ENCODE assay signal across 26 cellular contexts in the genomic region with DNA sequence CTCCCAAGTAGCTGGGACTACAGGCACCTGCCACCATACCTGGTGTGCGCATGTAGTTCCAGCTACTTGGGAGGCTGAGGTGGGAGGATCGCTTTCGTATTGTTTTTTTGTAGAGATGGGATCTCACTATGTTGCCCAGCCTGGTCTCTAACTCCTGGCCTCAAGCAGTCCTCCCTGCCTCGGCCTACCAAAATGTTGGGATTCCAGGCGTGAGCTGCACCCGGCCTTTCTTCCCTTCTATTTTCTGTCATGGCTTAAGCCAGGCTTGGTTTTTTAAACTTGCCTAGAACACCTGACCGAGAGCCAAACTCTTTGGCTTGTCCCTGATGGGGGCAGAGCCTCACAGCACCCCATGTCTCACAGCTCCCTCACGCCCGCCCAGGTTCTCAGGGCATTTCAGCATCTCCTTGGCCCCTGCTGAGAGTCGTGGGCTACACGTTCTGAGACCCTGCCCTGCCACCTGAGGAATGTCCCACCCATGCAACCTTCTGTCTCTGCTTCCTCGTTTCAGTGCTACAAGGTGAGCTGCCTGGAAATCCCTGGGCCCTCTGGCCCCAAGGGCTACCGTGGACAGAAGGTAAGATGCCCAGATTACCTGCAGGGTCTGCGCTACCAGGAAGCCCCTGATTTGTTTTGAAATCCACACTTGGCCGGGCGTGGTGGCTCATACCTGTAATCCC. TPM values are rescaled to one million over a fixed set of nuclear protein-coding genes. Genes with fewer than 3 reads are reported as not detected.
DNase-seq lines count a peak whose midpoint lies in the region; ATAC-seq and TF ChIP-seq lines count a peak whose summit lies in the region.
"Had no signal": no experiment of that assay in that cellular context is flagged by ENCODE, and none has a peak within 500 bp of the region (broad histone marks: within the 10 kb centered on the region; RNA-seq: fewer than 3 reads in every experiment).

No MANE protein-coding gene starts in this region.

- H3K27ac ChIP-seq in IMR-90 (ENCODE audit: insufficient read depth, low read length) (no peak overlapping the region), gastrocnemius medialis (no peak overlapping the region)
- H3K27ac ChIP-seq: cardiac muscle cell, HL-60, SK-N-MC, transverse colon had no signal

- H3K9me3 ChIP-seq in IMR-90 (ENCODE audit: control insufficient read depth, insufficient read depth, low read length), result peaks cover 5% of the 10 kb centered on the region
- H3K9me3 ChIP-seq in gastrocnemius medialis, result no peaks in the 10 kb centered on the region
- H3K9me3 ChIP-seq: transverse colon had no signal

- POLR2A ChIA-PET in IMR-90 (lab: Charles Lee; ENCODE audit: unreplicated experiment), result interaction anchor here (0.7 kb wide), 1 partner anchor 11 kb away, joined by 3 read pairs; no protein-coding TSS in a partner anchor

- H2BK15ac ChIP-seq in IMR-90 (ENCODE audit: low read depth, low read length), result no peak overlapping the region

- no peak overlapping the region for H3K27ac Mint-ChIP-seq in activated naive CD4-positive, alpha-beta T cell treated with anti-CD3 and anti-CD28 coated beads for 36 hours
- H3K27ac Mint-ChIP-seq: activated CD4-positive, alpha-beta T cell treated with anti-CD3 and anti-CD28 coated beads, Interleukin-2, amount 10 ng/mL, durations not matched to agents 7 days and 5 days; CD14-positive monocyte; dendritic cell treated with granulocyte-macrophage colony-stimulating factor and Interleukin-4, amounts not matched to agents 40 ng/mL and 50 ng/mL, for 4 days had no signal

- H3K4me1 Mint-ChIP-seq in activated naive CD4-positive, alpha-beta T cell treated with anti-CD3 and anti-CD28 coated beads for 36 hours (ENCODE audit: low read depth), result no peaks in the 10 kb centered on the region
- H3K4me1 Mint-ChIP-seq: activated CD4-positive, alpha-beta T cell treated with anti-CD3 and anti-CD28 coated beads, Interleukin-2, amount 10 ng/mL, durations not matched to agents 7 days and 5 days; CD14-positive monocyte; stimulated activated naive CD8-positive, alpha-beta T cell treated with anti-CD3 and anti-CD28 coated beads, Interleukin-15, amount 100 ng/mL, for 72 hours had no signal

- no peak overlapping the region for H3K18ac ChIP-seq in IMR-90 (ENCODE audit: low read depth, low read length)

- H2BK120ac ChIP-seq in IMR-90 (ENCODE audit: low read depth, low read length), result no peak overlapping the region

- H3K36me3 Mint-ChIP-seq in activated naive CD4-positive, alpha-beta T cell treated with anti-CD3 and anti-CD28 coated beads for 36 hours (ENCODE audit: low read depth), result peaks cover 1% of the 10 kb centered on the region
- H3K36me3 Mint-ChIP-seq: CD14-positive monocyte had no signal

- TF ChIP-seq POLR2A in IMR-90 (IDR thresholded peaks at IDR 0.05; ENCODE audit: low read depth, low read length) (no peak), gastrocnemius medialis (IDR thresholded peaks at IDR 0.05) (no peak)

- no peak for TF ChIP-seq RAD21 in IMR-90 (IDR thresholded peaks at IDR 0.05; ENCODE audit: low read length)

- no peak overlapping the region for H3K4me3 ChIP-seq in IMR-90 (ENCODE audit: insufficient read depth, low read depth, low read length)
- H3K4me3 ChIP-seq in gastrocnemius medialis, result no peak overlapping the region
- H3K4me3 ChIP-seq: cardiac muscle cell, SK-N-MC, transverse colon had no signal

- no peak overlapping the region for H3K4me3 Mint-ChIP-seq in activated naive CD4-positive, alpha-beta T cell treated with anti-CD3 and anti-CD28 coated beads for 36 hours
- H3K4me3 Mint-ChIP-seq: activated CD4-positive, alpha-beta T cell treated with anti-CD3 and anti-CD28 coated beads, Interleukin-2, amount 10 ng/mL, durations not matched to agents 7 days and 5 days; CD14-positive monocyte; dendritic cell treated with granulocyte-macrophage colony-stimulating factor and Interleukin-4, amounts not matched to agents 40 ng/mL and 50 ng/mL, for 4 days; stimulated activated naive CD8-positive, alpha-beta T cell treated with anti-CD3 and anti-CD28 coated beads, Interleukin-15, amount 100 ng/mL, for 72 hours had no signal

- H2AK9ac ChIP-seq in IMR-90 (replicated peaks; ENCODE audit: low read depth, low read length, poor library complexity), result peak overlapping the region; percentile 65

- H3K4me1 ChIP-seq in IMR-90 (ENCODE audit: control insufficient read depth, insufficient read depth, low read length), result peaks cover 2% of the 10 kb centered on the region; the same call in 1 of the 2 replicates
- peaks cover 0 to 7% of the 10 kb centered on the region in 2 donors for H3K4me1 ChIP-seq in gastrocnemius medialis

- no peak overlapping the region for H4K5ac ChIP-seq in IMR-90 (ENCODE audit: low read depth, low read length)

- no peaks in the 10 kb centered on the region for H3K27me3 Mint-ChIP-seq in activated naive CD4-positive, alpha-beta T cell treated with anti-CD3 and anti-CD28 coated beads for 36 hours (ENCODE audit: low read depth)
- H3K27me3 Mint-ChIP-seq: activated CD4-positive, alpha-beta T cell treated with anti-CD3 and anti-CD28 coated beads, Interleukin-2, amount 10 ng/mL, durations not matched to agents 7 days and 5 days; stimulated activated naive CD8-positive, alpha-beta T cell treated with anti-CD3 and anti-CD28 coated beads, Interleukin-15, amount 100 ng/mL, for 72 hours had no signal

- H3K79me1 ChIP-seq in IMR-90 (ENCODE audit: low read depth in 1 of 2, low read length in 2 of 2), result peaks cover 24 to 82% of the 10 kb centered on the region in 2 experiments

- H4K8ac ChIP-seq in IMR-90 (ENCODE audit: low read depth in 2 of 2, low read length in 2 of 2), result no peak overlapping the region

- H2AFZ ChIP-seq in IMR-90 (replicated peaks; ENCODE audit: low read length, poor library complexity), result peak overlapping the region; percentile 51

- H3K9me3 Mint-ChIP-seq in activated naive CD4-positive, alpha-beta T cell treated with anti-CD3 and anti-CD28 coated beads for 36 hours, result peaks cover 5% of the 10 kb centered on the region
- H3K9me3 Mint-ChIP-seq: stimulated activated naive CD8-positive, alpha-beta T cell treated with anti-CD3 and anti-CD28 coated beads, Interleukin-15, amount 100 ng/mL, for 72 hours had no signal

- TF ChIP-seq CTCF in IMR-90 (conservative IDR thresholded peaks at IDR 0.05; ENCODE audit: low read depth, low read length) (no peak), gastrocnemius medialis (IDR thresholded peaks at IDR 0.05 in 4 of 5, conservative IDR thresholded peaks at IDR 0.05 in 1 of 5) (no peak)

- H3K27me3 ChIP-seq in IMR-90 (ENCODE audit: control insufficient read depth, insufficient read depth, low read length) (no peaks in the 10 kb centered on the region), gastrocnemius medialis (no peaks in the 10 kb centered on the region)
- H3K27me3 ChIP-seq: cardiac muscle cell, transverse colon had no signal

- H3K4me2 ChIP-seq in IMR-90 (ENCODE audit: low read depth, low read length), result no peak overlapping the region

- no peak overlapping the region for H3K23ac ChIP-seq in IMR-90 (ENCODE audit: low read depth, low read length)

- no TSS peak for BruUV-seq in IMR-90 (replicated peaks; lab: Mats Ljungman, UMichigan)

- H3K36me3 ChIP-seq in IMR-90 (ENCODE audit: control insufficient read depth, insufficient read depth, low read length) (peaks cover 93% of the 10 kb centered on the region), gastrocnemius medialis (peaks cover 0 to 14% of the 10 kb centered on the region in 2 donors)

- peak; percentile 1 for DNase-seq in activated naive CD4-positive, alpha-beta T cell treated with anti-CD3 and anti-CD28 coated beads for 36 hours
- DNase-seq in activated naive CD4-positive, alpha-beta T cell treated with Interleukin-2 at 50 U/mL for 16 hours, result no peak
- DNase-seq in IMR-90, result no peak
- peak; percentile 0 to 4 for DNase-seq in left colon
- peak; percentile 1 to 9 for DNase-seq in gastrocnemius medialis
- DNase-seq in NCI-H446 (lab: John Stamatoyannopoulos, UW), result no peak
- DNase-seq: activated CD4-positive, alpha-beta T cell treated with anti-CD3 and anti-CD28 coated beads, Interleukin-2, amount 10 ng/mL, durations not matched to agents 7 days and 5 days; activated naive CD4-positive, alpha-beta T cell treated with anti-CD3 and anti-CD28 coated beads, Interleukin-2, amount 50 U/mL, for 16 hours; EL; HCEC 1CT; mammary epithelial cell; NCI-H1092 treated with DMSO at 0.1 percent for 48 hours; NCI-H2029; NCI-H2227 treated with DMSO at 0.1 percent for 48 hours; RPMI8226; T-helper 2 cell had no signal

- intact Hi-C loops in activated naive CD4-positive, alpha-beta T cell treated with anti-CD3 and anti-CD28 coated beads for 36 hours (cut with micrococcal nuclease), result no loop called here
- intact Hi-C loops in IMR-90 (cut with micrococcal nuclease), result no loop called here
- intact Hi-C loops in left colon (cut with DNase I, micrococcal nuclease), result loop anchor here in 1 of 2 donors (5.0 kb wide), 1 partner anchor 51 kb away; no protein-coding TSS in a partner anchor
- intact Hi-C loops in gastrocnemius medialis (cut with DNase I; ENCODE audit: low total_unique reads), result loop anchor here (5.0 kb wide), 1 partner anchor 141 kb away; no protein-coding TSS in a partner anchor

- in situ Hi-C loops in IMR-90 (cut with MboI; ENCODE audit: low sequenced_read_pairs), result no loop called here
- in situ Hi-C loops in gastrocnemius medialis (cut with MboI; ENCODE audit: low sequenced_read_pairs in 4 of 4), result loop anchor here in 2 of 4 donors (25.0 kb wide), 1 partner anchor 151 kb away; no protein-coding TSS in a partner anchor

- H3K9me1 ChIP-seq in IMR-90 (ENCODE audit: insufficient read depth, low read length), result peaks cover 5% of the 10 kb centered on the region; the same call in 1 of the 2 replicates

- no peak for ATAC-seq in IMR-90 (ENCODE audit: low read depth)
- ATAC-seq in left colon, result no peak
- ATAC-seq in gastrocnemius medialis, result no peak
- ATAC-seq in HG02840 (IDR thresholded peaks at IDR 0.05; ENCODE audit: low FRiP score, unreplicated experiment), result no peak
- ATAC-seq in GM18861 (IDR thresholded peaks at IDR 0.05; ENCODE audit: unreplicated experiment), result no peak
- ATAC-seq: HepG2; stimulated activated naive CD8-positive, alpha-beta T cell treated with anti-CD3 and anti-CD28 coated beads, Interleukin-15, amount 100 ng/mL, for 72 hours had no signal

- H4K91ac ChIP-seq in IMR-90 (ENCODE audit: insufficient read depth, low read depth, low read length), result no peak overlapping the region

- dilution Hi-C loops in IMR-90 (cut with HindIII; ENCODE audit: low sequenced_read_pairs, unreplicated experiment), result no loop called here

- no peak overlapping the region; the same call in 1 of the 2 replicates for H2BK20ac ChIP-seq in IMR-90 (ENCODE audit: low read depth, low read length)

- H4K20me1 ChIP-seq in IMR-90 (ENCODE audit: insufficient read depth, low read length), result peaks cover 83% of the 10 kb centered on the region

- H3K56ac ChIP-seq in IMR-90 (ENCODE audit: extremely low read depth, insufficient read depth, low read length), result no peak overlapping the region

- no peak overlapping the region for H2AK5ac ChIP-seq in IMR-90 (ENCODE audit: low read depth, low read length)

- CTCF ChIA-PET in activated naive CD4-positive, alpha-beta T cell treated with anti-CD3 and anti-CD28 coated beads for 36 hours (lab: Charles Lee), result no interaction called here
- CTCF ChIA-PET in IMR-90 (lab: Yijun Ruan, JAX), result interaction anchor here (1.3 kb wide), 1 partner anchor 140 kb away, joined by 3 read pairs; no protein-coding TSS in a partner anchor

- WGBS in IMR-90 (ENCODE audit: extremely low coverage in 2 of 2, insufficient read length in 1 of 2), 2 experiments, result 90% methylated on average over 7 of the region's 16 CpGs; no CpG with 5 or more reads in 1 of the 2 experiments

- H2BK5ac ChIP-seq in IMR-90 (ENCODE audit: low read depth, low read length, poor library complexity, severe bottlenecking), result no peak overlapping the region

- H3K9ac ChIP-seq in IMR-90 (ENCODE audit: low read depth, low read length), result no peak overlapping the region

- no peak overlapping the region for H3K14ac ChIP-seq in IMR-90 (replicated peaks; ENCODE audit: low read depth, low read length)

- H3K4ac ChIP-seq in IMR-90 (ENCODE audit: low read depth, low read length), result no peak overlapping the region

RNA-seq across cellular contexts. Expression of a gene that starts 15.7 kb away (rescaled TPM):
- total RNA-seq in activated naive CD4-positive, alpha-beta T cell treated with anti-CD3 and anti-CD28 coated beads for 36 hours, result 1 to 10 TPM; 6.7 to 8.4 TPM
- total RNA-seq in IMR-90 (2012; rRNA removed), result 208 and 222 TPM in 2 replicates
- polyA plus RNA-seq in IMR-90 (2012; rRNA removed), result 1,065 and 1,165 TPM in 2 replicates
- polyA plus RNA-seq in IMR-90 (2012; cell fraction: cytosol; rRNA removed), result 753 and 1,846 TPM in 2 replicates
- polyA plus RNA-seq in IMR-90 (2012; cell fraction: nucleus; rRNA removed; ENCODE audit: low replicate concordance), result 2,830 and 5,552 TPM in 2 replicates
- 100 to 1,000 TPM in 1 of 2 donors, 10 to 100 TPM in 1; 65.5 to 193 TPM for total RNA-seq in left colon
- 100 to 1,000 TPM in 2 of 4 donors, 10 to 100 TPM in 2; 44.0 to 141 (median 88.4) TPM for total RNA-seq in gastrocnemius medialis
- polyA plus RNA-seq: CD14-positive monocyte had no signal

RNA-seq across cellular contexts. Expression of a gene that starts 41.7 kb away (rescaled TPM):
- not detected for total RNA-seq in activated naive CD4-positive, alpha-beta T cell treated with anti-CD3 and anti-CD28 coated beads for 36 hours
- total RNA-seq in IMR-90 (2012; rRNA removed), result not detected in 2 replicates
- 0.19 and 0.55 TPM in 2 replicates for polyA plus RNA-seq in IMR-90 (2012; rRNA removed)
- polyA plus RNA-seq in IMR-90 (2012; cell fraction: cytosol; rRNA removed), result 0.16 and 0.28 TPM in 2 replicates
- 2.0 and 4.9 TPM in 2 replicates for polyA plus RNA-seq in IMR-90 (2012; cell fraction: nucleus; rRNA removed; ENCODE audit: low replicate concordance)
- under 1 TPM; 0.22 to 0.52 TPM for total RNA-seq in left colon
- total RNA-seq in gastrocnemius medialis, result under 1 TPM in 2 of 4 donors, not detected in 2; 0.33 to 0.95 TPM
- total RNA-seq: activated CD4-positive, alpha-beta T cell treated with anti-CD3 and anti-CD28 coated beads, Interleukin-2, amount 10 ng/mL, durations not matched to agents 7 days and 5 days; transverse colon had no signal
- polyA plus RNA-seq: CD14-positive monocyte, mammary epithelial cell had no signal

Comparison
In these comparisons a context has a peak if more than half of its experiments do, and no peak if none do; other contexts are left out.
1. DNase-seq: peak in activated naive CD4-positive, alpha-beta T cell treated with anti-CD3 and anti-CD28 coated beads for 36 hours (single experiment), left colon (2 of 2) and gastrocnemius medialis (2 of 2); none in activated naive CD4-positive, alpha-beta T cell treated with Interleukin-2 at 50 U/mL for 16 hours (single experiment), IMR-90 (single experiment) and NCI-H446 (0 of 2).
2. RNA of a gene that starts 15.7 kb away (total RNA-seq): 208 to 222 TPM in IMR-90, 65.5 to 193 TPM in left colon and 44.0 to 141 TPM in gastrocnemius medialis; 6.7 to 8.4 TPM in activated naive CD4-positive, alpha-beta T cell treated with anti-CD3 and anti-CD28 coated beads for 36 hours; every median in the first group is over 4 times any median in the second.